Comparison of ENCODE assay signal across 2 cellular contexts in the genomic region with DNA sequence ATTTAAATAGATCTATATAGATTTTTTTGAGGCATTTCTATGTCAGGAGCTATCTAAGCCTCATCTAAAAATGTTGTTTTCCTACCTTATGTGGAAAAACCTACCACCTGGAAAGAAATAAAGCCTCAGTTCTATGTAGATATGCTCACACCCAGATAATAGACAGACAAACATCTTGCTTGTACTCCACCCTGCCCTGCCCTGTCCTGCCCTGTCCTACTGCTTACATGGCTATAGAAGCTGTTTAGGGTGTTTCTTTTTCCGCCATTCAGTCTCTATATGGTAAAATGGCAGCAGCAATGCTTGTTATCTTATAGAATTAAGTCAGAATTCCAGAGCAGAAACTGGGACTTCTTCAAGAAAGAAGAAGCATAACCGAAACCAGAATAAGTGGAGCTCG.
TF ChIP-seq lines count a peak whose summit lies in the region.

No MANE protein-coding gene starts in this region.

TF ChIP-seq in GM23338, 12 proteins besides CTCF, POLR2A, EP300 and RAD21 (continues in another document):
- TF ChIP-seq, protein P1, sequence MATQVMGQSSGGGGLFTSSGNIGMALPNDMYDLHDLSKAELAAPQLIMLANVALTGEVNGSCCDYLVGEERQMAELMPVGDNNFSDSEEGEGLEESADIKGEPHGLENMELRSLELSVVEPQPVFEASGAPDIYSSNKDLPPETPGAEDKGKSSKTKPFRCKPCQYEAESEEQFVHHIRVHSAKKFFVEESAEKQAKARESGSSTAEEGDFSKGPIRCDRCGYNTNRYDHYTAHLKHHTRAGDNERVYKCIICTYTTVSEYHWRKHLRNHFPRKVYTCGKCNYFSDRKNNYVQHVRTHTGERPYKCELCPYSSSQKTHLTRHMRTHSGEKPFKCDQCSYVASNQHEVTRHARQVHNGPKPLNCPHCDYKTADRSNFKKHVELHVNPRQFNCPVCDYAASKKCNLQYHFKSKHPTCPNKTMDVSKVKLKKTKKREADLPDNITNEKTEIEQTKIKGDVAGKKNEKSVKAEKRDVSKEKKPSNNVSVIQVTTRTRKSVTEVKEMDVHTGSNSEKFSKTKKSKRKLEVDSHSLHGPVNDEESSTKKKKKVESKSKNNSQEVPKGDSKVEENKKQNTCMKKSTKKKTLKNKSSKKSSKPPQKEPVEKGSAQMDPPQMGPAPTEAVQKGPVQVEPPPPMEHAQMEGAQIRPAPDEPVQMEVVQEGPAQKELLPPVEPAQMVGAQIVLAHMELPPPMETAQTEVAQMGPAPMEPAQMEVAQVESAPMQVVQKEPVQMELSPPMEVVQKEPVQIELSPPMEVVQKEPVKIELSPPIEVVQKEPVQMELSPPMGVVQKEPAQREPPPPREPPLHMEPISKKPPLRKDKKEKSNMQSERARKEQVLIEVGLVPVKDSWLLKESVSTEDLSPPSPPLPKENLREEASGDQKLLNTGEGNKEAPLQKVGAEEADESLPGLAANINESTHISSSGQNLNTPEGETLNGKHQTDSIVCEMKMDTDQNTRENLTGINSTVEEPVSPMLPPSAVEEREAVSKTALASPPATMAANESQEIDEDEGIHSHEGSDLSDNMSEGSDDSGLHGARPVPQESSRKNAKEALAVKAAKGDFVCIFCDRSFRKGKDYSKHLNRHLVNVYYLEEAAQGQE (IDR thresholded peaks at IDR 0.05; ENCODE audit: unreplicated experiment): no peak
- TF ChIP-seq, protein P2, sequence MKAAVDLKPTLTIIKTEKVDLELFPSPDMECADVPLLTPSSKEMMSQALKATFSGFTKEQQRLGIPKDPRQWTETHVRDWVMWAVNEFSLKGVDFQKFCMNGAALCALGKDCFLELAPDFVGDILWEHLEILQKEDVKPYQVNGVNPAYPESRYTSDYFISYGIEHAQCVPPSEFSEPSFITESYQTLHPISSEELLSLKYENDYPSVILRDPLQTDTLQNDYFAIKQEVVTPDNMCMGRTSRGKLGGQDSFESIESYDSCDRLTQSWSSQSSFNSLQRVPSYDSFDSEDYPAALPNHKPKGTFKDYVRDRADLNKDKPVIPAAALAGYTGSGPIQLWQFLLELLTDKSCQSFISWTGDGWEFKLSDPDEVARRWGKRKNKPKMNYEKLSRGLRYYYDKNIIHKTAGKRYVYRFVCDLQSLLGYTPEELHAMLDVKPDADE (IDR thresholded peaks at IDR 0.05): no peak
- TF ChIP-seq, protein P3, sequence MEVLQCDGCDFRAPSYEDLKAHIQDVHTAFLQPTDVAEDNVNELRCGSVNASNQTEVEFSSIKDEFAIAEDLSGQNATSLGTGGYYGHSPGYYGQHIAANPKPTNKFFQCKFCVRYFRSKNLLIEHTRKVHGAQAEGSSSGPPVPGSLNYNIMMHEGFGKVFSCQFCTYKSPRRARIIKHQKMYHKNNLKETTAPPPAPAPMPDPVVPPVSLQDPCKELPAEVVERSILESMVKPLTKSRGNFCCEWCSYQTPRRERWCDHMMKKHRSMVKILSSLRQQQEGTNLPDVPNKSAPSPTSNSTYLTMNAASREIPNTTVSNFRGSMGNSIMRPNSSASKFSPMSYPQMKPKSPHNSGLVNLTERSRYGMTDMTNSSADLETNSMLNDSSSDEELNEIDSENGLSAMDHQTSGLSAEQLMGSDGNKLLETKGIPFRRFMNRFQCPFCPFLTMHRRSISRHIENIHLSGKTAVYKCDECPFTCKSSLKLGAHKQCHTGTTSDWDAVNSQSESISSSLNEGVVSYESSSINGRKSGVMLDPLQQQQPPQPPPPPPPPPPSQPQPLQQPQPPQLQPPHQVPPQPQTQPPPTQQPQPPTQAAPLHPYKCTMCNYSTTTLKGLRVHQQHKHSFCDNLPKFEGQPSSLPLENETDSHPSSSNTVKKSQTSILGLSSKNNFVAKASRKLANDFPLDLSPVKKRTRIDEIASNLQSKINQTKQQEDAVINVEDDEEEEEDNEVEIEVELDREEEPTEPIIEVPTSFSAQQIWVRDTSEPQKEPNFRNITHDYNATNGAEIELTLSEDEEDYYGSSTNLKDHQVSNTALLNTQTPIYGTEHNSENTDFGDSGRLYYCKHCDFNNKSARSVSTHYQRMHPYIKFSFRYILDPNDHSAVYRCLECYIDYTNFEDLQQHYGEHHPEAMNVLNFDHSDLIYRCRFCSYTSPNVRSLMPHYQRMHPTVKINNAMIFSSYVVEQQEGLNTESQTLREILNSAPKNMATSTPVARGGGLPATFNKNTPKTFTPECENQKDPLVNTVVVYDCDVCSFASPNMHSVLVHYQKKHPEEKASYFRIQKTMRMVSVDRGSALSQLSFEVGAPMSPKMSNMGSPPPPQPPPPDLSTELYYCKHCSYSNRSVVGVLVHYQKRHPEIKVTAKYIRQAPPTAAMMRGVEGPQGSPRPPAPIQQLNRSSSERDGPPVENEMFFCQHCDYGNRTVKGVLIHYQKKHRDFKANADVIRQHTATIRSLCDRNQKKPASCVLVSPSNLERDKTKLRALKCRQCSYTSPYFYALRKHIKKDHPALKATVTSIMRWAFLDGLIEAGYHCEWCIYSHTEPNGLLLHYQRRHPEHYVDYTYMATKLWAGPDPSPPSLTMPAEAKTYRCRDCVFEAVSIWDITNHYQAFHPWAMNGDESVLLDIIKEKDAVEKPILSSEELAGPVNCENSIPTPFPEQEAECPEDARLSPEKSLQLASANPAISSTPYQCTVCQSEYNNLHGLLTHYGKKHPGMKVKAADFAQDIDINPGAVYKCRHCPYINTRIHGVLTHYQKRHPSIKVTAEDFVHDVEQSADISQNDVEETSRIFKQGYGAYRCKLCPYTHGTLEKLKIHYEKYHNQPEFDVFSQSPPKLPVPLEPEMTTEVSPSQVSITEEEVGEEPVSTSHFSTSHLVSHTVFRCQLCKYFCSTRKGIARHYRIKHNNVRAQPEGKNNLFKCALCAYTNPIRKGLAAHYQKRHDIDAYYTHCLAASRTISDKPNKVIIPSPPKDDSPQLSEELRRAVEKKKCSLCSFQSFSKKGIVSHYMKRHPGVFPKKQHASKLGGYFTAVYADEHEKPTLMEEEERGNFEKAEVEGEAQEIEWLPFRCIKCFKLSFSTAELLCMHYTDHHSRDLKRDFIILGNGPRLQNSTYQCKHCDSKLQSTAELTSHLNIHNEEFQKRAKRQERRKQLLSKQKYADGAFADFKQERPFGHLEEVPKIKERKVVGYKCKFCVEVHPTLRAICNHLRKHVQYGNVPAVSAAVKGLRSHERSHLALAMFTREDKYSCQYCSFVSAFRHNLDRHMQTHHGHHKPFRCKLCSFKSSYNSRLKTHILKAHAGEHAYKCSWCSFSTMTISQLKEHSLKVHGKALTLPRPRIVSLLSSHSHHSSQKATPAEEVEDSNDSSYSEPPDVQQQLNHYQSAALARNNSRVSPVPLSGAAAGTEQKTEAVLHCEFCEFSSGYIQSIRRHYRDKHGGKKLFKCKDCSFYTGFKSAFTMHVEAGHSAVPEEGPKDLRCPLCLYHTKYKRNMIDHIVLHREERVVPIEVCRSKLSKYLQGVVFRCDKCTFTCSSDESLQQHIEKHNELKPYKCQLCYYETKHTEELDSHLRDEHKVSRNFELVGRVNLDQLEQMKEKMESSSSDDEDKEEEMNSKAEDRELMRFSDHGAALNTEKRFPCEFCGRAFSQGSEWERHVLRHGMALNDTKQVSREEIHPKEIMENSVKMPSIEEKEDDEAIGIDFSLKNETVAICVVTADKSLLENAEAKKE (CRISPR knock-in tag; IDR thresholded peaks at IDR 0.05): no peak
- TF ChIP-seq CREB1 (CRISPR knock-in tag; IDR thresholded peaks at IDR 0.05; ENCODE audit: low read depth) (no peak), NANOG (IDR thresholded peaks at IDR 0.05; ENCODE audit: borderline replicate concordance) (no peak), ZNF331 (CRISPR knock-in tag; IDR thresholded peaks at IDR 0.05; ENCODE audit: low read depth) (no peak), EZH2phosphoT487 (IDR thresholded peaks at IDR 0.05; ENCODE audit: unreplicated experiment) (no peak), STAT1 (IDR thresholded peaks at IDR 0.05; ENCODE audit: unreplicated experiment) (no peak), POLR2AphosphoS5 (IDR thresholded peaks at IDR 0.05; ENCODE audit: low read depth) (no peak), EZH2 (IDR thresholded peaks at IDR 0.05; ENCODE audit: low read depth, unreplicated experiment) (no peak)

TF ChIP-seq in H1, 55 proteins besides CTCF, POLR2A, EP300 and RAD21:
- no peak for TF ChIP-seq MAFK (IDR thresholded peaks at IDR 0.05; ENCODE audit: low read depth, low read length)
- no peak for TF ChIP-seq SP1 (IDR thresholded peaks at IDR 0.05; ENCODE audit: low read depth, low read length)
- TF ChIP-seq CHD1 (IDR thresholded peaks at IDR 0.05; ENCODE audit: low read depth, low read length): no peak
- TF ChIP-seq CTBP2 (IDR thresholded peaks at IDR 0.05; ENCODE audit: borderline replicate concordance, insufficient read depth, insufficient read length, low read length): no peak
- no peak for TF ChIP-seq TAF7 (optimal IDR thresholded peaks at IDR 0.05; ENCODE audit: borderline replicate concordance, low read depth, low read length)
